Comparison of ENCODE assay signal across 1 cellular context in the genomic region with DNA sequence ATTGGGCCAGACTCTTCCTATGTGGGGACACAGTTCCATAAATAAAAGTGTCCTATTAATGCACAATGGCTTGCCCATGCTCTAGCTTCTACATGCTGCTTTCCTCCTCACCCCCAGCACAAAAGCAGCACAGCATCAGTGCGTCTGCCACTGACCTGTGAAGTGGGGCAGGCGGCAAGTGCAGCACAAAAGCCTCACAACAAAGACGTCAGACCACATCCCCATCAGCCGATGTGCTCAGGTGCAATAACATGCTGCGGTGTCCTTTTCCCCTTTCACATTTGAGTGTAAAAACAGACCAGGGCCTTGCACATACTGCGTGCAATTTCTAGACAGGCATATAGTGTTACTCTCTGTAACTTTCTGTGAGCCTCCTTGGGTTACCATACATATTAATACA.
TF ChIP-seq lines count a peak whose summit lies in the region.

No MANE protein-coding gene starts in this region.

TF ChIP-seq in IMR-90, 13 proteins besides CTCF, POLR2A, EP300 and RAD21:
- TF ChIP-seq RFX5 (IDR thresholded peaks at IDR 0.05; ENCODE audit: low read depth, low read length) (no peak), ELK1 (IDR thresholded peaks at IDR 0.05; ENCODE audit: borderline replicate concordance, low read depth, low read length) (no peak), NFE2L2 (IDR thresholded peaks at IDR 0.05; ENCODE audit: low read depth, low read length) (no peak), BHLHE40 (IDR thresholded peaks at IDR 0.05; ENCODE audit: low read depth, low read length) (no peak), FOS (IDR thresholded peaks at IDR 0.05; ENCODE audit: low read depth, low read length) (no peak), RCOR1 (IDR thresholded peaks at IDR 0.05; ENCODE audit: insufficient replicate concordance, low read length) (no peak), CHD1 (IDR thresholded peaks at IDR 0.05; ENCODE audit: low read depth, low read length) (no peak), USF2 (IDR thresholded peaks at IDR 0.05; ENCODE audit: low read depth, low read length) (no peak), MAZ (IDR thresholded peaks at IDR 0.05; ENCODE audit: borderline replicate concordance, low read depth, low read length) (no peak), MXI1 (IDR thresholded peaks at IDR 0.05; ENCODE audit: borderline replicate concordance, low read depth, low read length) (no peak), CEBPB (IDR thresholded peaks at IDR 0.05; ENCODE audit: low read depth, low read length) (no peak), SMC3 (IDR thresholded peaks at IDR 0.05; ENCODE audit: low read depth, low read length) (no peak), MAFK (IDR thresholded peaks at IDR 0.05; ENCODE audit: low read depth, low read length) (no peak)
